In the genomic region with DNA sequence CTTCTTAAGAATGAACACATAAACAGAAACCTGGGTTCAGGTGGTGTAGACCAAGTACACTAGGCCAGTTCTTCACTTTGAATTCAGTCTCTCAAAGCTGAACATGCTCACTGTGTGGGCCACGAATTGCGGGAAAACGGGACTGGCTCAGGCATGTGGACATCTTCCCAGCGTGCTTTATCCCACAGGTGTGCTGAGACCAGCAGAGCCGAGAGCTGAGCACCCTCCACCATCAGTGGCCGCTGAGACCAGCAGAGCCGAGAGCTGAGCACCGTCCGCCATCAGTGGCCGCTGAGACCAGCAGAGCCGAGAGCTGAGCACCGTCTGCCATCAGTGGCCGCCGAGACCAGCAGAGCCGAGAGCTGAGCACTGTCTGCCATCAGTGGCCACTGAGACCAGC, we compare ENCODE assay signal across 19 cellular contexts.
"Had no signal": no experiment of that assay in that cellular context is flagged by ENCODE, and none has a peak within 500 bp of the region (broad histone marks: within the 10 kb centered on the region; RNA-seq: fewer than 3 reads in every experiment).

No MANE protein-coding gene starts in this region.

- H3K4me2 ChIP-seq: smooth muscle cell had no signal

- ATAC-seq: effector memory CD8-positive, alpha-beta T cell; left lobe of liver; naive thymus-derived CD8-positive, alpha-beta T cell; pancreas; right lobe of liver; stimulated activated effector memory CD8-positive, alpha-beta T cell treated with anti-CD3 and anti-CD28 coated beads, Interleukin-12 subunit alpha, Interleukin-12 subunit beta, amount 100 ng/mL, for 72 hours had no signal

- H3K36me3 ChIP-seq: neutrophil, pancreas, right lobe of liver, stomach, tibial artery had no signal

- H3K27ac Mint-ChIP-seq: effector memory CD8-positive, alpha-beta T cell; naive thymus-derived CD8-positive, alpha-beta T cell; nephron progenitor cell; progenitor cell of endocrine pancreas; stimulated activated effector memory CD8-positive, alpha-beta T cell treated with anti-CD3 and anti-CD28 coated beads, Interleukin-12 subunit alpha, Interleukin-12 subunit beta, amount 100 ng/mL, for 72 hours; type B pancreatic cell had no signal

- H3K4me1 ChIP-seq: pancreas, right lobe of liver, stomach, testis, tibial artery had no signal

- H3K4me3 ChIP-seq: pancreas, right lobe of liver, smooth muscle cell, stomach, testis, tibial artery had no signal

- H3K27me3 ChIP-seq: pancreas, right lobe of liver, testis had no signal

- H3K9me3 ChIP-seq: neutrophil, pancreas, right lobe of liver, stomach, testis, tibial artery had no signal

- H3K27me3 Mint-ChIP-seq: type B pancreatic cell had no signal

- H3K36me3 Mint-ChIP-seq: naive thymus-derived CD8-positive, alpha-beta T cell; stimulated activated effector memory CD8-positive, alpha-beta T cell treated with anti-CD3 and anti-CD28 coated beads, Interleukin-12 subunit alpha, Interleukin-12 subunit beta, amount 100 ng/mL, for 72 hours; type B pancreatic cell had no signal

- DNase-seq: cerebellar nuclear complex; cortex of kidney; effector memory CD8-positive, alpha-beta T cell; nephron progenitor cell; pancreas; right lobe of liver; stimulated activated CD4-positive, alpha-beta T cell treated with anti-CD3 and anti-CD28 coated beads, Interleukin-2, amount 100 ng/mL, for 24 hours; stimulated activated CD4-positive, alpha-beta T cell treated with anti-CD3 and anti-CD28 coated beads, Interleukin-4, amount 100 ng/mL, for 24 hours; stimulated activated naive CD4-positive, alpha-beta T cell treated with Interleukin-2 at 50 U/mL for 16 hours; stomach; testis; tibial artery had no signal

- H3K4me1 Mint-ChIP-seq: stimulated activated effector memory CD8-positive, alpha-beta T cell treated with anti-CD3 and anti-CD28 coated beads, Interleukin-12 subunit alpha, Interleukin-12 subunit beta, amount 100 ng/mL, for 72 hours had no signal

- H3K27ac ChIP-seq: neutrophil, pancreas, right lobe of liver, stomach, testis, tibial artery had no signal

- H3K4me3 Mint-ChIP-seq: effector memory CD8-positive, alpha-beta T cell; naive thymus-derived CD8-positive, alpha-beta T cell; nephron progenitor cell; stimulated activated effector memory CD8-positive, alpha-beta T cell treated with anti-CD3 and anti-CD28 coated beads, Interleukin-12 subunit alpha, Interleukin-12 subunit beta, amount 100 ng/mL, for 72 hours; type B pancreatic cell had no signal

- H3K9me3 Mint-ChIP-seq: effector memory CD8-positive, alpha-beta T cell; naive thymus-derived CD8-positive, alpha-beta T cell; nephron progenitor cell; stimulated activated effector memory CD8-positive, alpha-beta T cell treated with anti-CD3 and anti-CD28 coated beads, Interleukin-12 subunit alpha, Interleukin-12 subunit beta, amount 100 ng/mL, for 72 hours; type B pancreatic cell had no signal
